Comparison of ENCODE assay signal across 26 cellular contexts in the genomic region with DNA sequence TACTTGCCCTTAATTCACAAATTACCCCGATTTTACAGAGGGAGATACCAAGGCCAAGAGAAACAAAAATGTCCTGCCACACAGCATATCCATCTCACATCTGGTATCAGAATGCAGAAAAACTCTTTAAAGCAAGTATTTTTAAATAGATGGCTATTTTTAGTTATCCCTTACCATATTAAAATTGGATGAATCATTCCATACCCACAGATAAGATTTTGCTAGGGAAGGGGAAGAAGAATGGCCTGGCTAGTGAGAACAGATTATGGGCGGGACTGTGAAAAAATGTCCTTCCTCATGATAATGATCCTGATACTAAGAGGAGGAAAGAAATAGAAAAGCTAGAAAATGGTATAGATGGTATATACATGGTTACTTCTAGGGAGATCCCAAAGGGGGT.
DNase-seq lines count a peak whose midpoint lies in the region; ATAC-seq and TF ChIP-seq lines count a peak whose summit lies in the region.
"Had no signal": no experiment of that assay in that cellular context is flagged by ENCODE, and none has a peak within 500 bp of the region (broad histone marks: within the 10 kb centered on the region; RNA-seq: fewer than 3 reads in every experiment).

No MANE protein-coding gene starts in this region.

- H3K4me3 ChIP-seq in SK-N-SH (ENCODE audit: low read depth in 2 of 2, low read length in 1 of 2): no peak overlapping the region
- H3K4me3 ChIP-seq: left lung had no signal

- H2AFZ ChIP-seq in SK-N-SH (ENCODE audit: low read depth): no peak overlapping the region

- H3K27me3 Mint-ChIP-seq in chondrocyte (ENCODE audit: low read depth): no peaks in the 10 kb centered on the region
- H3K27me3 Mint-ChIP-seq: activated CD8-positive, alpha-beta T cell treated with anti-CD3 and anti-CD28 coated beads for 36 hours; activated naive CD8-positive, alpha-beta T cell; activated T-helper 17 cell treated with anti-CD3 and anti-CD28 coated beads, Interleukin-2, amount 50 U/mL, for 72 hours; progenitor cell of endocrine pancreas; stimulated activated memory B cell treated with anti-CD40 and anti-IgM and Interleukin-4, amounts not matched to agents 10 μg/mL and 1 μg/mL and 100 μg/mL, for 72 hours had no signal

- no peak overlapping the region for H3K4me3 Mint-ChIP-seq in chondrocyte (ENCODE audit: unreplicated experiment)
- H3K4me3 Mint-ChIP-seq: activated CD8-positive, alpha-beta T cell treated with anti-CD3 and anti-CD28 coated beads for 36 hours; activated naive CD8-positive, alpha-beta T cell; activated T-helper 17 cell treated with anti-CD3 and anti-CD28 coated beads, Interleukin-2, amount 50 U/mL, for 72 hours; H9; immature natural killer cell; stimulated activated memory B cell treated with anti-CD40 and anti-IgM and Interleukin-4, amounts not matched to agents 10 μg/mL and 1 μg/mL and 100 μg/mL, for 72 hours; T-helper 1 cell treated with Interleukin-12 subunit alpha and Interleukin-12 subunit beta and Interleukin-4 antibody, amounts not matched to agents 30 μg/mL and 1 μg/mL, for 36 hours had no signal

- H4K20me1 ChIP-seq in SK-N-SH (ENCODE audit: insufficient read depth): no peaks in the 10 kb centered on the region

- DNase-seq in EL (peak; percentile 12), SK-N-SH (no peak), chondrocyte (ENCODE audit: low spot score) (no peak), 8988T (no peak)
- no peak for DNase-seq in activated effector memory CD4-positive, alpha-beta T cell treated with anti-CD3 and anti-CD28 coated beads, Interleukin-2, amount 50 U/mL, for 16 hours
- DNase-seq in activated effector memory CD4-positive, alpha-beta T cell treated with Interleukin-2 at 50 U/mL for 16 hours: no peak
- DNase-seq: activated CD8-positive, alpha-beta T cell treated with anti-CD3 and anti-CD28 coated beads for 36 hours; effector memory CD4-positive, alpha-beta T cell; H9; hypothalamus; immature natural killer cell; left lung; mesenchymal stem cell; MM.1S; NCI-H1417; NCI-H2081 treated with DMSO at 0.1 percent for 48 hours; NCI-H748 treated with DMSO at 0.1 percent for 48 hours; stimulated activated CD4-positive, alpha-beta T cell treated with anti-CD3 and anti-CD28 coated beads, Interleukin-4, amount 100 ng/mL, for 24 hours had no signal

- H3K9me3 ChIP-seq in SK-N-SH: no peaks in the 10 kb centered on the region
- H3K9me3 ChIP-seq: left lung had no signal

- WGBS in SK-N-SH (ENCODE audit: low lambda C conversion rate): 59% methylated on average over 2 of the region's 2 CpGs

- H3K27ac Mint-ChIP-seq in chondrocyte (ENCODE audit: unreplicated experiment): peak overlapping the region; percentile 49
- H3K27ac Mint-ChIP-seq: activated CD8-positive, alpha-beta T cell treated with anti-CD3 and anti-CD28 coated beads for 36 hours; activated naive CD8-positive, alpha-beta T cell; activated T-helper 17 cell treated with anti-CD3 and anti-CD28 coated beads, Interleukin-2, amount 50 U/mL, for 72 hours; H9; immature natural killer cell; progenitor cell of endocrine pancreas; stimulated activated memory B cell treated with anti-CD40 and anti-IgM and Interleukin-4, amounts not matched to agents 10 μg/mL and 1 μg/mL and 100 μg/mL, for 72 hours; T-helper 1 cell treated with Interleukin-12 subunit alpha and Interleukin-12 subunit beta and Interleukin-4 antibody, amounts not matched to agents 30 μg/mL and 1 μg/mL, for 36 hours had no signal

- CTCF ChIA-PET in SK-N-SH (lab: Yijun Ruan, JAX): no interaction called here

- no peak for ATAC-seq in HG03378 (IDR thresholded peaks at IDR 0.05; ENCODE audit: unreplicated experiment)
- ATAC-seq: activated CD8-positive, alpha-beta T cell treated with anti-CD3 and anti-CD28 coated beads for 36 hours; activated T-helper 17 cell treated with anti-CD3 and anti-CD28 coated beads, Interleukin-2, amount 50 U/mL, for 72 hours; left lung; sciatic nerve; stimulated activated memory B cell treated with anti-CD40 and anti-IgM and Interleukin-4, amounts not matched to agents 10 μg/mL and 1 μg/mL and 100 μg/mL, for 72 hours had no signal

- peaks cover 17% of the 10 kb centered on the region for H3K36me3 Mint-ChIP-seq in chondrocyte (ENCODE audit: low read depth)

- H3K79me2 ChIP-seq in SK-N-SH (ENCODE audit: insufficient read depth): no peaks in the 10 kb centered on the region

- no peaks in the 10 kb centered on the region for H3K9me3 Mint-ChIP-seq in chondrocyte (ENCODE audit: low read depth)
- H3K9me3 Mint-ChIP-seq: activated CD8-positive, alpha-beta T cell treated with anti-CD3 and anti-CD28 coated beads for 36 hours; activated T-helper 17 cell treated with anti-CD3 and anti-CD28 coated beads, Interleukin-2, amount 50 U/mL, for 72 hours; H9; immature natural killer cell; stimulated activated memory B cell treated with anti-CD40 and anti-IgM and Interleukin-4, amounts not matched to agents 10 μg/mL and 1 μg/mL and 100 μg/mL, for 72 hours; T-helper 1 cell treated with Interleukin-12 subunit alpha and Interleukin-12 subunit beta and Interleukin-4 antibody, amounts not matched to agents 30 μg/mL and 1 μg/mL, for 36 hours had no signal

- no peak overlapping the region for H3K4me2 ChIP-seq in SK-N-SH

- peaks cover 0 to 8% of the 10 kb centered on the region in 2 experiments; a peak in 1 of 4 replicates for H3K4me1 ChIP-seq in SK-N-SH (ENCODE audit: control insufficient read depth in 1 of 2, insufficient read depth in 2 of 2, low read depth in 1 of 2, low read length in 1 of 2)
- H3K4me1 ChIP-seq: left lung had no signal

- H3K4me1 Mint-ChIP-seq in chondrocyte (ENCODE audit: low read depth): peaks cover 14% of the 10 kb centered on the region
- H3K4me1 Mint-ChIP-seq: H9; immature natural killer cell; stimulated activated memory B cell treated with anti-CD40 and anti-IgM and Interleukin-4, amounts not matched to agents 10 μg/mL and 1 μg/mL and 100 μg/mL, for 72 hours had no signal

- peaks cover 7% of the 10 kb centered on the region for H3F3A ChIP-seq in SK-N-SH (replicated peaks; ENCODE audit: insufficient read depth)

- no peak overlapping the region for H3K9ac ChIP-seq in SK-N-SH

- peaks cover 41% of the 10 kb centered on the region in 2 experiments for H3K36me3 ChIP-seq in SK-N-SH (replicated peaks in 1 of 2; ENCODE audit: control insufficient read depth in 1 of 2, insufficient read depth in 2 of 2, low read length in 1 of 2)

- TF ChIP-seq RAD21 in SK-N-SH (IDR thresholded peaks at IDR 0.05; ENCODE audit: low read length): no peak

- no peaks in the 10 kb centered on the region for H3K27me3 ChIP-seq in SK-N-SH (ENCODE audit: insufficient read depth)
- H3K27me3 ChIP-seq in layer of hippocampus (ENCODE audit: control insufficient read depth, insufficient read depth, low read length): no peaks in the 10 kb centered on the region
- H3K27me3 ChIP-seq: left lung had no signal

- POLR2A ChIA-PET in SK-N-SH (lab: Yijun Ruan, JAX): no interaction called here

- no peaks in the 10 kb centered on the region for H3K9me2 ChIP-seq in SK-N-SH

- TF ChIP-seq CTCF in SK-N-SH (IDR thresholded peaks at IDR 0.05) (no peak), chondrocyte (IDR thresholded peaks at IDR 0.05) (no peak)

- no peak for TF ChIP-seq EP300 in SK-N-SH (IDR thresholded peaks at IDR 0.05; ENCODE audit: borderline replicate concordance in 1 of 2, low read depth in 1 of 2, low read length in 1 of 2)

- H3K27ac ChIP-seq in SK-N-SH (ENCODE audit: low read depth in 2 of 2, low read length in 1 of 2) (peak overlapping the region in 1 of 2 experiments; percentile 26; a peak in 1 of 4 replicates), layer of hippocampus (ENCODE audit: low read depth, low read length) (peak overlapping the region; percentile 35)
- H3K27ac ChIP-seq: left lung had no signal

TF ChIP-seq in SK-N-SH, 30 proteins besides CTCF, POLR2A, EP300 and RAD21:
- TF ChIP-seq PBX3 (IDR thresholded peaks at IDR 0.05): 0 out of 2 replicates have a peak, but pooled peaks have one; percentile 14
- TF ChIP-seq RCOR1 (IDR thresholded peaks at IDR 0.05; ENCODE audit: low read length): no peak
- TF ChIP-seq FOSL2 (IDR thresholded peaks at IDR 0.05; ENCODE audit: borderline replicate concordance, low read depth): peak; percentile 24; the same call in 1 of the 2 replicates
- TF ChIP-seq MEF2A (IDR thresholded peaks at IDR 0.05; ENCODE audit: borderline replicate concordance, low read depth): peak; percentile 79; the same call in 1 of the 2 replicates
